Comparison of ENCODE assay signal across 8 cellular contexts in the genomic region with DNA sequence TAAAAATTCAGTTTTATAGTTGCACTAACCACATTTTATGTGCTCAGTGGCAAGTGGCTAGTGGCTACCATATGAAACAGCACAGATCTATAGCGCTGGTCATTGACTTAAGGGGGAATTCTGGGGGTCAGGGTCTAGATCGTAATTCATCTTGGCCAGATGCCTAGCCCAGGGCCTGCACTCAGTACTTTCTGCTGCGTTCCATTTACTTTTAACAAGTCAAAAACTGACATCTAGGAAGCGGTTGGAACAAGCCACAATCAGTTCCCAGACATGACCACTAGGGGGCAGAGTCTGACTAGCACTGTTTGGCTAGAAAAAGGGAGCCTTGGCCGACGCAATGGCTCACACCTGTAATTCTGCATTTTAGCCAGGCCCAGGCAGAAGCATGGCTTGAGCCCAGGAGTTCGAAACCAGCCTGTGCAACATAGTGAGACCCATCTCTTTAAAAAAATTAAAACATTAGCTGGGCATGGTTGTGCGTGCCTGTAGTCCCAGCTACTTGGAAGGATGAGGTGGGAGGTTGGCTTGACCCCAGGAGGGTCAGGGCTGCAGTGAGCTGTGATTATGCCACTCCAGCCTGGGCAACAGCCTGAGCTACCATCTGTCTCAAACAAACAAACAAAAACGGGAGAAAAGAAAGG. TPM values are rescaled to one million over a fixed set of nuclear protein-coding genes. Genes with fewer than 3 reads are reported as not detected.
DNase-seq lines count a peak whose midpoint lies in the region; ATAC-seq, FAIRE-seq and TF ChIP-seq lines count a peak whose summit lies in the region.

No MANE protein-coding gene starts in this region.

- H3K27me3 ChIP-seq in WERI-Rb-1 (ENCODE audit: insufficient read depth, low read depth, severe bottlenecking) (no peaks in the 10 kb centered on the region), bronchial epithelial cell (ENCODE audit: control insufficient read depth, insufficient read depth, low read length) (no peaks in the 10 kb centered on the region), kidney epithelial cell (ENCODE audit: control insufficient read depth, insufficient read depth, low read length) (no peaks in the 10 kb centered on the region)

- FAIRE-seq in bronchial epithelial cell (lab: Jason Lieb, UNC) = peak; percentile 92

- H3K4me3 ChIP-seq in WERI-Rb-1 (ENCODE audit: low read depth, low read length) = no peak overlapping the region
- H3K4me3 ChIP-seq in bronchial epithelial cell (ENCODE audit: low read depth, low read length) = no peak overlapping the region
- H3K4me3 ChIP-seq in kidney epithelial cell (ENCODE audit: low read depth, low read length) = no peak overlapping the region

- ATAC-seq in HG03159 (IDR thresholded peaks at IDR 0.05; ENCODE audit: unreplicated experiment) (peak; percentile 90), GM19452 (IDR thresholded peaks at IDR 0.05; ENCODE audit: unreplicated experiment) (no peak)

- peak; percentile 88 for TF ChIP-seq CTCF in GM13976 (IDR thresholded peaks at IDR 0.05; ENCODE audit: borderline replicate concordance, control extremely low read depth, extremely low read depth, insufficient read depth, missing control alignments)
- peak; percentile 87 for TF ChIP-seq CTCF in WERI-Rb-1 (IDR thresholded peaks at IDR 0.05; ENCODE audit: low read depth, low read length)
- TF ChIP-seq CTCF in bronchial epithelial cell (IDR thresholded peaks at IDR 0.05; ENCODE audit: insufficient read depth, low read length, severe bottlenecking) = peak; percentile 86
- TF ChIP-seq CTCF in kidney epithelial cell (IDR thresholded peaks at IDR 0.05; ENCODE audit: insufficient read depth, low read length, poor library complexity, severe bottlenecking) = peak; percentile 92

- in situ Hi-C loops in GM13976 (cut with MboI; ENCODE audit: low sequenced_read_pairs, unreplicated experiment) = loop anchor here (10.0 kb wide), 1 partner anchor 54 kb away; the partner anchor contains the start of gene CATIP

- no peaks in the 10 kb centered on the region for H3K36me3 ChIP-seq in WERI-Rb-1
- H3K36me3 ChIP-seq in bronchial epithelial cell (ENCODE audit: control insufficient read depth, insufficient read depth, low read length) = no peaks in the 10 kb centered on the region
- H3K36me3 ChIP-seq in kidney epithelial cell (ENCODE audit: control insufficient read depth, insufficient read depth, low read length) = no peaks in the 10 kb centered on the region

- DNase-seq in GM13976 (ENCODE audit: low spot score) (peak; percentile 76), NCI-H2227 treated with DMSO at 0.1 percent for 48 hours (lab: John Stamatoyannopoulos, UW) (peak; percentile 86), WERI-Rb-1 (peak; percentile 87), bronchial epithelial cell (ENCODE audit: low read depth) (peak; percentile 75), kidney epithelial cell (ENCODE audit: low read depth) (peak; percentile 45)
- DNase-seq in stimulated activated CD4-positive, alpha-beta T cell treated with anti-CD3 and anti-CD28 coated beads, Interleukin-2, amount 100 ng/mL, for 4 hours (ENCODE audit: low read depth) = peak; percentile 80

- no peak overlapping the region for H3K27ac ChIP-seq in WERI-Rb-1

- H3K9me3 ChIP-seq in WERI-Rb-1 (ENCODE audit: severe bottlenecking) = no peaks in the 10 kb centered on the region

RNA-seq across cellular contexts. Expression of gene TMBIM1, which starts 9.0 kb away (rescaled TPM):
- 468 and 656 TPM in 2 replicates for total RNA-seq in bronchial epithelial cell
- 155 and 160 TPM in 2 replicates for total RNA-seq in kidney epithelial cell

RNA-seq across cellular contexts. Expression of gene PNKD, which starts 31.0 kb away (rescaled TPM):
- total RNA-seq in bronchial epithelial cell (10.3 and 16.8 TPM in 2 replicates), kidney epithelial cell (36.8 and 45.4 TPM in 2 replicates)

RNA-seq across cellular contexts. Expression of gene AAMP, which starts 31.4 kb away (rescaled TPM):
- total RNA-seq in bronchial epithelial cell (205 and 229 TPM in 2 replicates), kidney epithelial cell (173 and 174 TPM in 2 replicates)

RNA-seq across cellular contexts. Expression of gene GPBAR1, which starts 40.5 kb away (rescaled TPM):
- total RNA-seq in bronchial epithelial cell (under 0.01 TPM in 1 of 2 replicates, not detected in the other), kidney epithelial cell (0.92 TPM in 1 of 2 replicates, not detected in the other)

RNA-seq across cellular contexts. Expression of gene CATIP, which starts 55.4 kb away (rescaled TPM):
- total RNA-seq in bronchial epithelial cell = not detected in 2 replicates
- not detected in 2 replicates for total RNA-seq in kidney epithelial cell
